ENCODE assay signal across 9 cellular contexts in the genomic region with DNA sequence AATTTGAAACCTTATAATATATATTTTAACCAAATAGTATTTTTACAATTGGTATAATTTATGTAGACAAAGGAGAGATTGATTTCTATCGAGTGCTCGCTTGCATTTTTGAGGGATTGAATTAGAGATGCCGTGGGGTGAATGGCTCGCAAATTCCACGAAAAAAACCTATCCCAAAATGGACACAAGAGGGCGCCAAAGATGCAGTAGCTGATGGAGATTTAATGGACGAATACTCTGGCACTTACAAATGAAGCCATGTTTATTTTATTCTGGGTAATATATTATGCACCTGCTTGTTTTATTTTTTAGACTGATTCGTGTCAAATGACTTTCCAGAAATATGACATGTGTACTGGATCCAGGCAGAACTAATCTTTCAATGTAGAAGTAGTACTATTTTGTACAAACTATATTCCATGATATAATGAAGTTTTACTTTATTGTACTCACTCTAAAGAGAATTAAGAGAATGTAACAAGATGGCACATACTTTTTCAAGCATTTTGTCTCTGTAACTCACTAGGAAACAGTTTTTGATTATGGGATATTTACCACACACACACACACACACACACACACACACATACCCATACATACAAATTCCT.
DNase-seq lines count a peak whose midpoint lies in the region; ATAC-seq and TF ChIP-seq lines count a peak whose summit lies in the region.
"Had no signal": no experiment of that assay in that cellular context is flagged by ENCODE, and none has a peak within 500 bp of the region (broad histone marks: within the 10 kb centered on the region; RNA-seq: fewer than 3 reads in every experiment).

No MANE protein-coding gene starts in this region.

- CTCF ChIA-PET in activated CD8-positive, alpha-beta T cell treated with anti-CD3 and anti-CD28 coated beads for 36 hours (lab: Charles Lee), result interaction anchor here (0.6 to 2.7 kb wide), 12 partner anchors 8 to 1552 kb away, joined by 3 to 33 read pairs (median 4); no protein-coding TSS in a partner anchor

- H3K4me3 Mint-ChIP-seq in activated CD8-positive, alpha-beta T cell treated with anti-CD3 and anti-CD28 coated beads for 36 hours, result no peak overlapping the region

- POLR2A ChIA-PET in activated CD8-positive, alpha-beta T cell treated with anti-CD3 and anti-CD28 coated beads for 36 hours (lab: Charles Lee), result no interaction called here

- no peaks in the 10 kb centered on the region for H3K36me3 ChIP-seq in osteoblast (ENCODE audit: insufficient read depth, low read length)
- H3K36me3 ChIP-seq: BLaER1 had no signal

- DNase-seq in NCI-H1417 (lab: John Stamatoyannopoulos, UW) (peak; percentile 21 to 74 (median 51)), NCI-H1417 treated with DMSO at 0.1 percent for 48 hours (lab: John Stamatoyannopoulos, UW) (no peak), NCI-H446 treated with DMSO at 0.1 percent for 48 hours (lab: John Stamatoyannopoulos, UW) (peak; percentile 7), epithelial cell of proximal tubule (ENCODE audit: low read depth) (no peak), osteoblast (ENCODE audit: insufficient read length, low spot score, missing footprints) (no peak)
- peak; percentile 71 for DNase-seq in activated CD8-positive, alpha-beta T cell treated with anti-CD3 and anti-CD28 coated beads for 36 hours

- ATAC-seq in HG02840 (IDR thresholded peaks at IDR 0.05; ENCODE audit: low FRiP score, unreplicated experiment) (peak; percentile 67), GM21576 (IDR thresholded peaks at IDR 0.05; ENCODE audit: unreplicated experiment) (no peak)
- ATAC-seq in activated CD8-positive, alpha-beta T cell treated with anti-CD3 and anti-CD28 coated beads for 36 hours, result no peak

- H3K4me2 ChIP-seq in osteoblast (ENCODE audit: insufficient read depth, low read length), result no peak overlapping the region
- H3K4me2 ChIP-seq: BLaER1 had no signal

- H3K4me3 ChIP-seq in epithelial cell of proximal tubule (ENCODE audit: low read depth, low read length), result no peak overlapping the region
- H3K4me3 ChIP-seq in osteoblast (ENCODE audit: insufficient read depth, low read length), result no peak overlapping the region
- H3K4me3 ChIP-seq: BLaER1 had no signal

- H3K9me3 Mint-ChIP-seq in activated CD8-positive, alpha-beta T cell treated with anti-CD3 and anti-CD28 coated beads for 36 hours, result no peaks in the 10 kb centered on the region

- peaks cover 8% of the 10 kb centered on the region for H3K27me3 ChIP-seq in osteoblast (ENCODE audit: insufficient read depth, low read length)
- H3K27me3 ChIP-seq: BLaER1 had no signal

- H3K4me1 ChIP-seq in osteoblast (ENCODE audit: insufficient read depth, low read length), result no peaks in the 10 kb centered on the region

- no peak overlapping the region for H2AFZ ChIP-seq in osteoblast (ENCODE audit: low read length)

- intact Hi-C loops in activated CD8-positive, alpha-beta T cell treated with anti-CD3 and anti-CD28 coated beads for 36 hours (cut with micrococcal nuclease), result loop anchor here (10.0 kb wide), 1 partner anchor 245 kb away; no protein-coding TSS in a partner anchor

- H4K20me1 ChIP-seq in osteoblast (ENCODE audit: insufficient read depth, low read length), result no peaks in the 10 kb centered on the region
- H4K20me1 ChIP-seq: BLaER1 had no signal

- no peaks in the 10 kb centered on the region for H3K4me1 Mint-ChIP-seq in activated CD8-positive, alpha-beta T cell treated with anti-CD3 and anti-CD28 coated beads for 36 hours (ENCODE audit: low read depth)

- TF ChIP-seq CTCF in activated CD8-positive, alpha-beta T cell treated with anti-CD3 and anti-CD28 coated beads for 36 hours (IDR thresholded peaks at IDR 0.05), result peak; percentile 71
- TF ChIP-seq CTCF in epithelial cell of proximal tubule (conservative IDR thresholded peaks at IDR 0.05; ENCODE audit: low read depth, low read length) (peak; percentile 93), osteoblast (IDR thresholded peaks at IDR 0.05; ENCODE audit: extremely low read depth, low read depth, low read length) (peak; percentile 87)

- H3K27me3 Mint-ChIP-seq in activated CD8-positive, alpha-beta T cell treated with anti-CD3 and anti-CD28 coated beads for 36 hours, result peaks cover 22% of the 10 kb centered on the region

- no peaks in the 10 kb centered on the region for H3K9me3 ChIP-seq in osteoblast (ENCODE audit: low read depth, low read length)
- H3K9me3 ChIP-seq: BLaER1 had no signal

- H3K36me3 Mint-ChIP-seq in activated CD8-positive, alpha-beta T cell treated with anti-CD3 and anti-CD28 coated beads for 36 hours (ENCODE audit: low read depth), result no peaks in the 10 kb centered on the region

- H3K79me2 ChIP-seq in osteoblast (ENCODE audit: insufficient read depth, low read length), result no peaks in the 10 kb centered on the region

- H3K27ac Mint-ChIP-seq in activated CD8-positive, alpha-beta T cell treated with anti-CD3 and anti-CD28 coated beads for 36 hours, result no peak overlapping the region

- no peak overlapping the region for H3K27ac ChIP-seq in osteoblast (ENCODE audit: low read depth, low read length)
- H3K27ac ChIP-seq: BLaER1 had no signal

Comparison
In these comparisons a context has a peak if more than half of its experiments do, and no peak if none do; other contexts are left out.
1. DNase-seq: peak in NCI-H1417 (3 of 3), NCI-H446 treated with DMSO at 0.1 percent for 48 hours (single experiment) and activated CD8-positive, alpha-beta T cell treated with anti-CD3 and anti-CD28 coated beads for 36 hours (single experiment); none in NCI-H1417 treated with DMSO at 0.1 percent for 48 hours (single experiment), epithelial cell of proximal tubule (single experiment) and osteoblast (single experiment).
2. Peak in every context shown above with its lines, with median percentiles within 50 percentile points of each other: CTCF ChIP-seq.